11 cellular contexts compared by ENCODE assay signal in the genomic region with DNA sequence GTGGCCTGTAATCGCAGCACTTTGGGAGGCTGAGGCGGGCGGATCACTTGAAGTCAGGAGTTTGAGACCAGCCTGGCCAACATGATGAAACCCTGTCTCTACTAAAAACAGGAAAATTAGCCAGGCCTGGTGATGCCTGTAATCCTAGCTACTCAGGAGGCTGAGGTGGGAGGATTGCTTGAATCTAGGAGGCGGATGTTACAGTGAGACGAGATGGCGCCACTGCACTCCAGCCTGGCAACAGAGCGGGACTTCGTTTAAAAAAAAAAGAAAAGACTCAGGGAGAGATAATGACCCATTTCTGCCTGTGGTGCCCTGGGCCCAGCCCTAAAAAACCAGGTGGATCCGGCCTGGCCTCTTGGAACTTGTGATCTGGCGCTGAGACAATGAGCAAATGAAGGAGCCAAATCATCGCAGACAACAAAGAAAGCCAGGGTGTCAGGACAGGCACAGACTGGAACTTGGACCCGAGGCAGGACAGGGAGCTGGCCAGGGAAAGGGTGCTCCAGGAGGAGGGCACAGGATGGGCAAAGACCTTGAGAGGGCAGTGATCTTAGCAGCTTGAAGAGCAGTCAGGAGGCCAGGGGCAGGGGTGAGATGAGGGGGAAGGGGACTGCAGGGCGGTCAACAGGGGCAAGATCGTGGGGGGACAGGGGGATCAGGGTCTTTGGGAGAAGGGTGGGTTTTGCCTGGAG. TPM values are rescaled to one million over a fixed set of nuclear protein-coding genes. Genes with fewer than 3 reads are reported as not detected.
DNase-seq lines count a peak whose midpoint lies in the region; ATAC-seq and TF ChIP-seq lines count a peak whose summit lies in the region.
"Had no signal": no experiment of that assay in that cellular context is flagged by ENCODE, and none has a peak within 500 bp of the region (broad histone marks: within the 10 kb centered on the region; RNA-seq: fewer than 3 reads in every experiment).

No MANE protein-coding gene starts in this region.

- H3K9me3 ChIP-seq in WERI-Rb-1 (ENCODE audit: severe bottlenecking) (no peaks in the 10 kb centered on the region), esophagus muscularis mucosa (no peaks in the 10 kb centered on the region)

- H3K4me1 Mint-ChIP-seq in activated CD4-positive, alpha-beta T cell treated with anti-CD3 and anti-CD28 coated beads, Interleukin-2, amount 10 ng/mL, durations not matched to agents 24 days and 14 days: peaks cover 55% of the 10 kb centered on the region
- H3K4me1 Mint-ChIP-seq in stimulated activated naive CD8-positive, alpha-beta T cell treated with anti-CD3 and anti-CD28 coated beads, Interleukin-15, amount 100 ng/mL, for 72 hours: peaks cover 69% of the 10 kb centered on the region

- TF ChIP-seq POLR2A in esophagus muscularis mucosa (IDR thresholded peaks at IDR 0.05; ENCODE audit: low read depth): no peak

- peaks cover 9 to 23% (median 11%) of the 10 kb centered on the region in 4 donors for H3K4me1 ChIP-seq in esophagus muscularis mucosa

- peak; percentile 71 for DNase-seq in activated CD4-positive, alpha-beta T cell treated with anti-CD3 and anti-CD28 coated beads, Interleukin-2, amount 10 ng/mL, durations not matched to agents 24 days and 14 days
- no peak for DNase-seq in activated CD4-positive, alpha-beta T cell treated with anti-CD3 and anti-CD28 coated beads for 1 hour
- DNase-seq in WERI-Rb-1 (no peak), esophagus muscularis mucosa (ENCODE audit: extremely low spot score) (no peak), NCI-H187 treated with DMSO at 0.1 percent for 48 hours (lab: John Stamatoyannopoulos, UW) (no peak), foreskin melanocyte (no peak)
- DNase-seq in stimulated activated naive CD8-positive, alpha-beta T cell treated with anti-CD3 and anti-CD28 coated beads, Interleukin-15, amount 100 ng/mL, for 72 hours: no peak
- DNase-seq: brain microvascular endothelial cell, NCI-H226 had no signal

- TF ChIP-seq EP300 in esophagus muscularis mucosa (IDR thresholded peaks at IDR 0.05): no peak

- no peaks in the 10 kb centered on the region for H3K27me3 ChIP-seq in WERI-Rb-1 (ENCODE audit: insufficient read depth, low read depth, severe bottlenecking)
- H3K27me3 ChIP-seq in esophagus muscularis mucosa: peaks cover 0 to 53% (median 10%) of the 10 kb centered on the region in 4 donors
- H3K27me3 ChIP-seq: brain microvascular endothelial cell had no signal

- H3K27ac Mint-ChIP-seq in activated CD4-positive, alpha-beta T cell treated with anti-CD3 and anti-CD28 coated beads, Interleukin-2, amount 10 ng/mL, durations not matched to agents 24 days and 14 days: peak overlapping the region; percentile 94
- H3K27ac Mint-ChIP-seq in stimulated activated naive CD8-positive, alpha-beta T cell treated with anti-CD3 and anti-CD28 coated beads, Interleukin-15, amount 100 ng/mL, for 72 hours: peak overlapping the region; percentile 98 to 99

- peaks cover 1% of the 10 kb centered on the region for H3K27me3 Mint-ChIP-seq in activated CD4-positive, alpha-beta T cell treated with anti-CD3 and anti-CD28 coated beads, Interleukin-2, amount 10 ng/mL, durations not matched to agents 24 days and 14 days
- no peaks in the 10 kb centered on the region for H3K27me3 Mint-ChIP-seq in stimulated activated naive CD8-positive, alpha-beta T cell treated with anti-CD3 and anti-CD28 coated beads, Interleukin-15, amount 100 ng/mL, for 72 hours

- H3K36me3 ChIP-seq in WERI-Rb-1: no peaks in the 10 kb centered on the region
- no peaks in the 10 kb centered on the region for H3K36me3 ChIP-seq in esophagus muscularis mucosa
- H3K36me3 ChIP-seq: brain microvascular endothelial cell had no signal

- H3K4me3 Mint-ChIP-seq in activated CD4-positive, alpha-beta T cell treated with anti-CD3 and anti-CD28 coated beads, Interleukin-2, amount 10 ng/mL, durations not matched to agents 24 days and 14 days: peak overlapping the region; percentile 94
- H3K4me3 Mint-ChIP-seq in stimulated activated naive CD8-positive, alpha-beta T cell treated with anti-CD3 and anti-CD28 coated beads, Interleukin-15, amount 100 ng/mL, for 72 hours: peak overlapping the region; percentile 87 to 93

- no peaks in the 10 kb centered on the region for H3K9me3 Mint-ChIP-seq in activated CD4-positive, alpha-beta T cell treated with anti-CD3 and anti-CD28 coated beads, Interleukin-2, amount 10 ng/mL, durations not matched to agents 24 days and 14 days
- H3K9me3 Mint-ChIP-seq in stimulated activated naive CD8-positive, alpha-beta T cell treated with anti-CD3 and anti-CD28 coated beads, Interleukin-15, amount 100 ng/mL, for 72 hours: peaks cover 0 to 7% of the 10 kb centered on the region in 2 donors

- H3K36me3 Mint-ChIP-seq in activated CD4-positive, alpha-beta T cell treated with anti-CD3 and anti-CD28 coated beads, Interleukin-2, amount 10 ng/mL, durations not matched to agents 24 days and 14 days (ENCODE audit: low read depth): peaks cover 32% of the 10 kb centered on the region

- no peak for ATAC-seq in stimulated activated naive CD8-positive, alpha-beta T cell treated with anti-CD3 and anti-CD28 coated beads, Interleukin-15, amount 100 ng/mL, for 72 hours
- no peak for ATAC-seq in HG03159 (IDR thresholded peaks at IDR 0.05; ENCODE audit: unreplicated experiment)

- H3K4me3 ChIP-seq in WERI-Rb-1 (ENCODE audit: low read depth, low read length) (no peak overlapping the region), esophagus muscularis mucosa (no peak overlapping the region)

- intact Hi-C loops in activated CD4-positive, alpha-beta T cell treated with anti-CD3 and anti-CD28 coated beads, Interleukin-2, amount 10 ng/mL, durations not matched to agents 24 days and 14 days (cut with micrococcal nuclease): loop anchor here (5.0 kb wide), 1 partner anchor 239 kb away; a partner anchor contains a TSS
- intact Hi-C loops in esophagus muscularis mucosa (cut with DNase I): no loop called here

- 84% methylated on average over 14 of the region's 14 CpGs for WGBS in esophagus muscularis mucosa

- H3K27ac ChIP-seq in WERI-Rb-1 (peak overlapping the region; percentile 67), esophagus muscularis mucosa (replicated peaks in 1 of 4) (peak overlapping the region in 3 of 4 donors; percentile 71 to 82 (median 74))

- TF ChIP-seq CTCF in WERI-Rb-1 (IDR thresholded peaks at IDR 0.05; ENCODE audit: low read depth, low read length): no peak
- no peak for TF ChIP-seq CTCF in esophagus muscularis mucosa (IDR thresholded peaks at IDR 0.05)

RNA-seq across cellular contexts. Expression of a gene that starts 1.0 kb away (rescaled TPM):
- 226 and 239 TPM in 2 replicates for total RNA-seq in activated CD4-positive, alpha-beta T cell treated with anti-CD3 and anti-CD28 coated beads, Interleukin-2, amount 10 ng/mL, durations not matched to agents 24 days and 14 days
- total RNA-seq in esophagus muscularis mucosa: 1 to 10 TPM; 2.1 to 8.9 (median 3.4) TPM

RNA-seq across cellular contexts. Expression of a gene that starts 11.0 kb away (rescaled TPM):
- total RNA-seq in activated CD4-positive, alpha-beta T cell treated with anti-CD3 and anti-CD28 coated beads, Interleukin-2, amount 10 ng/mL, durations not matched to agents 24 days and 14 days: 2,698 and 2,718 TPM in 2 replicates
- total RNA-seq in esophagus muscularis mucosa: 1,000 to 10,000 TPM; 1,042 to 1,624 (median 1,374) TPM

RNA-seq across cellular contexts. Expression of a gene that starts 23.0 kb away (rescaled TPM):
- 1.1 and 1.5 TPM in 2 replicates for total RNA-seq in activated CD4-positive, alpha-beta T cell treated with anti-CD3 and anti-CD28 coated beads, Interleukin-2, amount 10 ng/mL, durations not matched to agents 24 days and 14 days
- total RNA-seq in esophagus muscularis mucosa: under 1 TPM in 1 of 4 donors, not detected in 3; 0.17 TPM
- total RNA-seq: pulmonary artery endothelial cell had no signal

RNA-seq across cellular contexts. Expression of a gene that starts 27.4 kb away (rescaled TPM):
- 5.9 and 8.7 TPM in 2 replicates for total RNA-seq in activated CD4-positive, alpha-beta T cell treated with anti-CD3 and anti-CD28 coated beads, Interleukin-2, amount 10 ng/mL, durations not matched to agents 24 days and 14 days
- total RNA-seq in esophagus muscularis mucosa: not detected
- total RNA-seq: pulmonary artery endothelial cell had no signal

RNA-seq across cellular contexts. Expression of a gene that starts 53.8 kb away (rescaled TPM):
- total RNA-seq in activated CD4-positive, alpha-beta T cell treated with anti-CD3 and anti-CD28 coated beads, Interleukin-2, amount 10 ng/mL, durations not matched to agents 24 days and 14 days: not detected in 2 replicates
- total RNA-seq in esophagus muscularis mucosa: under 1 TPM; 0.33 to 0.84 (median 0.62) TPM
- total RNA-seq: pulmonary artery endothelial cell had no signal

Comparison
In these comparisons a context has a peak if more than half of its experiments do, and no peak if none do; other contexts are left out.
1. RNA of a gene that starts 1.0 kb away (total RNA-seq): 226 to 239 TPM in activated CD4-positive, alpha-beta T cell treated with anti-CD3 and anti-CD28 coated beads, Interleukin-2, amount 10 ng/mL, durations not matched to agents 24 days and 14 days; 2.1 to 8.9 TPM in esophagus muscularis mucosa; every median in the first group is over 10 times any median in the second.